ENCODE assay signal across 8 cellular contexts in genomic region chr19:47608908-47609879, GRCh38. TPM values are rescaled to one million over a fixed set of nuclear protein-coding genes. Genes with fewer than 3 reads are reported as not detected.
DNase-seq lines count a peak whose midpoint lies in the region; ATAC-seq, FAIRE-seq and TF ChIP-seq lines count a peak whose summit lies in the region.

Gene BICRA (plus strand): TSS chr19:47609134. CDS start chr19:47673575, 64,441 bp downstream.

- H3K27ac ChIP-seq in small intestine (ENCODE audit: low read depth in 1 of 2, low read length in 1 of 2) = peak within 1 kb of the TSS; percentile 97 to 99

- intact Hi-C loops in activated B cell treated with CpG ODN at 0.5 μM for 24 hours (cut with micrococcal nuclease) = loop anchor here (1.0 to 2.0 kb wide), 6 partner anchors 9 to 335 kb away; partner anchors contain the start of genes DHX34, INAFM1, KPTN and NAPA

- H3K4me3 ChIP-seq in bronchial epithelial cell (ENCODE audit: low read depth, low read length) (peak within 1 kb of the TSS; percentile 99), small intestine (ENCODE audit: low read depth in 1 of 2, low read length in 2 of 2) (peak within 1 kb of the TSS; percentile 84 to 97)

- ATAC-seq in GM18517 (IDR thresholded peaks at IDR 0.05; ENCODE audit: unreplicated experiment) (peak; percentile 48), HG02981 (IDR thresholded peaks at IDR 0.05; ENCODE audit: unreplicated experiment) (peak; percentile 45), activated B cell treated with CpG ODN at 0.5 μM for 24 hours (ENCODE audit: low read depth) (peak; percentile 64)

- H3K27me3 Mint-ChIP-seq in activated B cell treated with CpG ODN at 0.5 μM for 24 hours (no peaks in the 10 kb centered on the region), immature natural killer cell (ENCODE audit: low read depth in 3 of 3) (peaks cover 1 to 12% (median 3%) of the 10 kb centered on the region in 3 donors)

- H3K4me1 ChIP-seq in small intestine (ENCODE audit: control insufficient read depth in 2 of 2, insufficient read depth in 1 of 2, low read depth in 1 of 2, low read length in 1 of 2) = no peaks in the 10 kb centered on the region

- H3K27ac Mint-ChIP-seq in activated B cell treated with CpG ODN at 0.5 μM for 24 hours (peak within 1 kb of the TSS; percentile 88), immature natural killer cell (peak within 1 kb of the TSS; percentile 85 to 98 (median 96))

- 0 to 1% (median 0%) methylated on average over 37 to 96 of the region's 96 CpGs for WGBS in small intestine, 3 donors

- H3K27me3 ChIP-seq in bronchial epithelial cell (ENCODE audit: control insufficient read depth, insufficient read depth, low read length) = no peaks in the 10 kb centered on the region
- no peaks in the 10 kb centered on the region for H3K27me3 ChIP-seq in small intestine (ENCODE audit: control insufficient read depth in 2 of 2, insufficient read depth in 2 of 2, low read length in 2 of 2)

- peak; percentile 88 for DNase-seq in 8988T
- DNase-seq in NCI-H2107 (lab: John Stamatoyannopoulos, UW) = peak; percentile 39
- DNase-seq in activated B cell treated with CpG ODN at 0.5 μM for 24 hours = peak; percentile 80
- peak; percentile 41 for DNase-seq in bronchial epithelial cell (ENCODE audit: low read depth)
- peak; percentile 83 to 90 (median 84) for DNase-seq in immature natural killer cell
- DNase-seq in small intestine = peak; percentile 82

- H3K9me3 ChIP-seq in small intestine (ENCODE audit: control insufficient read depth, low read depth) = no peaks in the 10 kb centered on the region

- TF ChIP-seq CTCF in activated B cell treated with CpG ODN at 0.5 μM for 24 hours (IDR thresholded peaks at IDR 0.05) = no peak
- no peak for TF ChIP-seq CTCF in bronchial epithelial cell (IDR thresholded peaks at IDR 0.05; ENCODE audit: insufficient read depth, low read length, severe bottlenecking)

- POLR2A ChIA-PET in activated B cell treated with CpG ODN at 0.5 μM for 24 hours (lab: Charles Lee) = interaction anchor here (0.7 to 1.9 kb wide), 7 partner anchors 9 to 272 kb away, joined by 3 to 25 read pairs (median 5); partner anchors contain the start of gene NAPA

- H3K9me3 Mint-ChIP-seq in activated B cell treated with CpG ODN at 0.5 μM for 24 hours (no peaks in the 10 kb centered on the region), immature natural killer cell (no peaks in the 10 kb centered on the region)

- H3K36me3 ChIP-seq in bronchial epithelial cell (ENCODE audit: control insufficient read depth, insufficient read depth, low read length) (peaks cover 5% of the 10 kb centered on the region), small intestine (ENCODE audit: control insufficient read depth in 2 of 2, insufficient read depth in 2 of 2, low read length in 2 of 2) (peaks cover 0 to 2% of the 10 kb centered on the region in 2 donors)

- H3K4me3 Mint-ChIP-seq in activated B cell treated with CpG ODN at 0.5 μM for 24 hours (peak within 1 kb of the TSS; percentile 95), immature natural killer cell (peak within 1 kb of the TSS; percentile 87 to 98 (median 97))

- FAIRE-seq in bronchial epithelial cell (lab: Jason Lieb, UNC) = no peak
- FAIRE-seq in small intestine (lab: Jason Lieb, UNC) = no peak

- peaks cover 34% of the 10 kb centered on the region for H3K4me1 Mint-ChIP-seq in activated B cell treated with CpG ODN at 0.5 μM for 24 hours
- H3K4me1 Mint-ChIP-seq in immature natural killer cell = peaks cover 31 to 38% of the 10 kb centered on the region in 2 donors

- CTCF ChIA-PET in activated B cell treated with CpG ODN at 0.5 μM for 24 hours (lab: Charles Lee) = interaction anchor here (0.6 to 1.4 kb wide), 2 partner anchors 9 to 172 kb away, joined by 3 read pairs; no protein-coding TSS in a partner anchor

- H3K36me3 Mint-ChIP-seq in activated B cell treated with CpG ODN at 0.5 μM for 24 hours (ENCODE audit: low read depth) (peaks cover 2% of the 10 kb centered on the region), immature natural killer cell (no peaks in the 10 kb centered on the region)

RNA-seq across cellular contexts. Expression of gene BICRA, which starts in this region (rescaled TPM):
- 15.9 and 16.0 TPM in 2 replicates for total RNA-seq in activated B cell treated with CpG ODN at 0.5 μM for 24 hours
- 2.9 and 4.5 TPM in 2 replicates for total RNA-seq in bronchial epithelial cell
- polyA plus RNA-seq in immature natural killer cell = 1 to 10 TPM in 1 of 3 donors, under 1 TPM in 1, not detected in 1; 0.36 to 1.9 TPM
- 1 to 10 TPM; 4.3 to 8.7 (median 8.1) TPM for polyA plus RNA-seq in small intestine

Comparison
In these comparisons a context has a peak if more than half of its experiments do, and no peak if none do; other contexts are left out.
1. Peak in every context shown above with its lines: DNase-seq, ATAC-seq, H3K4me3 ChIP-seq and H3K27ac ChIP-seq.